Comparison of ENCODE assay signal across 8 cellular contexts in genomic region chr16:81745704-81746558, GRCh38.
A peak's percentile ranks its signal among the peaks of the same experiment; 100 is the strongest.
DNase-seq lines count a peak whose midpoint lies in the region; ATAC-seq and TF ChIP-seq lines count a peak whose summit lies in the region.

No MANE protein-coding gene starts in this region.

- H3K4me2 ChIP-seq in DND-41 (ENCODE audit: insufficient read depth, low read length) (peak overlapping the region; percentile 70), Loucy (ENCODE audit: low read depth, low read length, poor library complexity, severe bottlenecking) (peak overlapping the region; percentile 73)

- H3K27ac Mint-ChIP-seq in central memory CD8-positive, alpha-beta T cell (ENCODE audit: low read depth), result peak overlapping the region; percentile 78

- no peak for TF ChIP-seq CTCF in DND-41 (IDR thresholded peaks at IDR 0.05; ENCODE audit: borderline replicate concordance, extremely low read depth, low read length, poor library complexity, severe bottlenecking)
- no peak for TF ChIP-seq CTCF in Loucy (conservative IDR thresholded peaks at IDR 0.05; ENCODE audit: low read length)

- H3K27ac ChIP-seq in DND-41 (ENCODE audit: low read length), result peak overlapping the region; percentile 66

- no peaks in the 10 kb centered on the region for H3K27me3 Mint-ChIP-seq in central memory CD8-positive, alpha-beta T cell

- H3K4me1 ChIP-seq in DND-41 (ENCODE audit: insufficient read depth, low read length), result peaks cover 22% of the 10 kb centered on the region
- H3K4me1 ChIP-seq in Loucy (ENCODE audit: insufficient read depth, low read length, poor library complexity, severe bottlenecking), result peaks cover 18% of the 10 kb centered on the region

- no peaks in the 10 kb centered on the region for H3F3A ChIP-seq in Loucy (ENCODE audit: low read depth)

- H3K4me3 Mint-ChIP-seq in central memory CD8-positive, alpha-beta T cell, result peak overlapping the region; percentile 74

- H3K79me2 ChIP-seq in DND-41 (ENCODE audit: insufficient read depth, low read length) (no peaks in the 10 kb centered on the region), Loucy (ENCODE audit: insufficient read depth, low read length) (no peaks in the 10 kb centered on the region)

- H3K9ac ChIP-seq in DND-41 (ENCODE audit: low read depth, low read length) (peak overlapping the region; percentile 38), Loucy (ENCODE audit: low read depth, low read length, poor library complexity, severe bottlenecking) (peak overlapping the region; percentile 54)

- H4K20me1 ChIP-seq in DND-41 (ENCODE audit: insufficient read depth, low read length) (no peaks in the 10 kb centered on the region), Loucy (ENCODE audit: insufficient read depth, low read length, poor library complexity, severe bottlenecking) (no peaks in the 10 kb centered on the region)

- peak; percentile 86 for DNase-seq in DND-41
- DNase-seq in central memory CD8-positive, alpha-beta T cell (ENCODE audit: low spot score in 2 of 2), result peak; percentile 53 to 55
- peak; percentile 43 for DNase-seq in kidney glomerular epithelial cell (lab: John Stamatoyannopoulos, UW)
- DNase-seq in stimulated activated CD4-positive, alpha-beta T cell treated with anti-CD3 and anti-CD28 coated beads, Interleukin-1b, Interleukin-23, amount 100 ng/mL, for 24 hours (ENCODE audit: low read depth in 4 of 4, low spot score in 1 of 4), result peak; percentile 52 to 68 (median 60)

- H3K27me3 ChIP-seq in DND-41 (ENCODE audit: insufficient read depth, low read length, poor library complexity) (peaks cover 11% of the 10 kb centered on the region), Loucy (ENCODE audit: insufficient read depth, low read length, poor library complexity, severe bottlenecking) (no peaks in the 10 kb centered on the region)

- no peaks in the 10 kb centered on the region for H3K9me3 Mint-ChIP-seq in central memory CD8-positive, alpha-beta T cell

- no peaks in the 10 kb centered on the region for H3K9me2 ChIP-seq in Loucy (replicated peaks; ENCODE audit: low read depth, low read length)

- H3K4me1 Mint-ChIP-seq in central memory CD8-positive, alpha-beta T cell, result peaks cover 10% of the 10 kb centered on the region

- H2AFZ ChIP-seq in DND-41 (ENCODE audit: low read depth, low read length) (peak overlapping the region; percentile 89), Loucy (ENCODE audit: low read length) (peak overlapping the region; percentile 88)

- H3K36me3 ChIP-seq in DND-41 (ENCODE audit: insufficient read depth, low read length) (no peaks in the 10 kb centered on the region), Loucy (ENCODE audit: insufficient read depth, low read length) (no peaks in the 10 kb centered on the region)

- ATAC-seq in DND-41 (ENCODE audit: insufficient read depth, low read depth) (peak; percentile 90), GM21717 (IDR thresholded peaks at IDR 0.05; ENCODE audit: unreplicated experiment) (peak; percentile 68), HG03469 (IDR thresholded peaks at IDR 0.05; ENCODE audit: unreplicated experiment) (no peak)
- ATAC-seq in activated CD4-positive, CD25-positive, alpha-beta regulatory T cell treated with anti-CD3 and anti-CD28 coated beads, Interleukin-2, amount 50 U/mL, for 24 hours, result peak; percentile 87
- peak; percentile 73 for ATAC-seq in central memory CD8-positive, alpha-beta T cell (replicated peaks; ENCODE audit: extremely low read depth, poor library complexity, severe bottlenecking)

- H3K9me3 ChIP-seq in DND-41 (ENCODE audit: insufficient read depth, low read length, severe bottlenecking), result no peaks in the 10 kb centered on the region
- no peaks in the 10 kb centered on the region for H3K9me3 ChIP-seq in Loucy (ENCODE audit: insufficient read depth, low read depth, low read length)

- no peaks in the 10 kb centered on the region for H3K36me3 Mint-ChIP-seq in central memory CD8-positive, alpha-beta T cell (ENCODE audit: insufficient read depth)

- peak overlapping the region in 1 of 2 experiments; percentile 55; a peak in 3 of 4 replicates for H3K4me3 ChIP-seq in DND-41 (ENCODE audit: low read depth in 1 of 2, low read length in 2 of 2)
- peak overlapping the region; percentile 71 for H3K4me3 ChIP-seq in Loucy (ENCODE audit: low read length, poor library complexity, severe bottlenecking)
